16 cellular contexts compared by ENCODE assay signal in genomic region chr5:39623291-39623865, GRCh38.
A peak's percentile ranks its signal among the peaks of the same experiment; 100 is the strongest.
DNase-seq lines count a peak whose midpoint lies in the region; ATAC-seq and TF ChIP-seq lines count a peak whose summit lies in the region.
"Had no signal": no experiment of that assay in that cellular context is flagged by ENCODE, and none has a peak within 500 bp of the region (broad histone marks: within the 10 kb centered on the region; RNA-seq: fewer than 3 reads in every experiment).

No MANE protein-coding gene starts in this region.

- no peaks in the 10 kb centered on the region for H3K9me2 ChIP-seq in hepatocyte (replicated peaks; ENCODE audit: insufficient read depth)

- H3K4me1 ChIP-seq in hepatocyte (ENCODE audit: insufficient read depth) (peaks cover 13% of the 10 kb centered on the region), smooth muscle cell (ENCODE audit: low read depth) (no peaks in the 10 kb centered on the region)
- H3K4me1 ChIP-seq: HAP-1, SJSA1 had no signal

- H4K20me1 ChIP-seq in hepatocyte (ENCODE audit: insufficient read depth, poor library complexity, severe bottlenecking): no peaks in the 10 kb centered on the region
- no peaks in the 10 kb centered on the region for H4K20me1 ChIP-seq in smooth muscle cell (ENCODE audit: low read depth)

- H3K27me3 Mint-ChIP-seq in activated CD4-positive, alpha-beta T cell treated with anti-CD3 and anti-CD28 coated beads, Interleukin-2, amount 10 ng/mL, durations not matched to agents 24 days and 14 days: peaks cover 6% of the 10 kb centered on the region

- no peaks in the 10 kb centered on the region for H3F3A ChIP-seq in smooth muscle cell (ENCODE audit: low read depth)

- no peak overlapping the region for H3K4me2 ChIP-seq in hepatocyte
- no peak overlapping the region for H3K4me2 ChIP-seq in smooth muscle cell

- DNase-seq in amniotic epithelial cell (ENCODE audit: low read depth) (peak; percentile 27), hepatocyte (ENCODE audit: low spot score) (no peak), smooth muscle cell (lab: John Stamatoyannopoulos, UW; ENCODE audit: unreplicated experiment) (no peak), SHP77 treated with DMSO at 0.1 percent for 48 hours (lab: John Stamatoyannopoulos, UW) (no peak), NOMO-1 (lab: John Stamatoyannopoulos, UW; ENCODE audit: unreplicated experiment in 2 of 2) (no peak)
- no peak for DNase-seq in activated CD4-positive, alpha-beta T cell treated with anti-CD3 and anti-CD28 coated beads, Interleukin-2, amount 10 ng/mL, durations not matched to agents 24 days and 14 days
- DNase-seq: C1 segment of cervical spinal cord, IMR-90, NCI-H1436 treated with DMSO at 0.1 percent for 48 hours, NCI-H2081, NCI-H510A treated with DMSO at 0.1 percent for 48 hours had no signal

- TF ChIP-seq CTCF in hepatocyte (IDR thresholded peaks at IDR 0.05; ENCODE audit: poor library complexity): no peak
- TF ChIP-seq CTCF in smooth muscle cell (IDR thresholded peaks at IDR 0.05; ENCODE audit: borderline replicate concordance, insufficient read depth, poor library complexity, severe bottlenecking): no peak

- H3K27ac ChIP-seq in hepatocyte: peak overlapping the region; percentile 92
- H3K27ac ChIP-seq in smooth muscle cell (ENCODE audit: low read depth): peak overlapping the region; percentile 88
- H3K27ac ChIP-seq: RWPE1, SJSA1 had no signal

- H3K4me1 Mint-ChIP-seq in activated CD4-positive, alpha-beta T cell treated with anti-CD3 and anti-CD28 coated beads, Interleukin-2, amount 10 ng/mL, durations not matched to agents 24 days and 14 days: no peaks in the 10 kb centered on the region

- H3K27me3 ChIP-seq in hepatocyte (no peaks in the 10 kb centered on the region), smooth muscle cell (ENCODE audit: low read depth) (no peaks in the 10 kb centered on the region)
- H3K27me3 ChIP-seq: SJSA1 had no signal

- 93% methylated on average over 5 of the region's 5 CpGs for WGBS in hepatocyte (ENCODE audit: low lambda C conversion rate, missing lambda C conversion rate)
- WGBS in smooth muscle cell (ENCODE audit: low lambda C conversion rate): 85% methylated on average over 5 of the region's 5 CpGs

- H3K4me3 Mint-ChIP-seq in activated CD4-positive, alpha-beta T cell treated with anti-CD3 and anti-CD28 coated beads, Interleukin-2, amount 10 ng/mL, durations not matched to agents 24 days and 14 days: no peak overlapping the region

- no peak overlapping the region for H3K27ac Mint-ChIP-seq in activated CD4-positive, alpha-beta T cell treated with anti-CD3 and anti-CD28 coated beads, Interleukin-2, amount 10 ng/mL, durations not matched to agents 24 days and 14 days

- ATAC-seq in GM19463 (IDR thresholded peaks at IDR 0.05; ENCODE audit: unreplicated experiment) (peak; percentile 43), GM21619 (IDR thresholded peaks at IDR 0.05; ENCODE audit: unreplicated experiment) (no peak)

- intact Hi-C loops in activated CD4-positive, alpha-beta T cell treated with anti-CD3 and anti-CD28 coated beads, Interleukin-2, amount 10 ng/mL, durations not matched to agents 24 days and 14 days (cut with micrococcal nuclease): no loop called here

- H3K9me3 Mint-ChIP-seq in activated CD4-positive, alpha-beta T cell treated with anti-CD3 and anti-CD28 coated beads, Interleukin-2, amount 10 ng/mL, durations not matched to agents 24 days and 14 days: no peaks in the 10 kb centered on the region

- no peaks in the 10 kb centered on the region for H3K79me2 ChIP-seq in hepatocyte
- no peaks in the 10 kb centered on the region for H3K79me2 ChIP-seq in smooth muscle cell (ENCODE audit: low read depth)

- no peaks in the 10 kb centered on the region for H3K36me3 Mint-ChIP-seq in activated CD4-positive, alpha-beta T cell treated with anti-CD3 and anti-CD28 coated beads, Interleukin-2, amount 10 ng/mL, durations not matched to agents 24 days and 14 days (ENCODE audit: low read depth)

- H3K4me3 ChIP-seq in hepatocyte (no peak overlapping the region), smooth muscle cell (no peak overlapping the region)
- H3K4me3 ChIP-seq: HAP-1, SJSA1 had no signal

- H3K9me3 ChIP-seq in hepatocyte (ENCODE audit: low read depth) (no peaks in the 10 kb centered on the region), smooth muscle cell (replicated peaks; ENCODE audit: low read depth) (no peaks in the 10 kb centered on the region)
- H3K9me3 ChIP-seq: HAP-1, SJSA1 had no signal

- no peaks in the 10 kb centered on the region for H3K36me3 ChIP-seq in hepatocyte (replicated peaks; ENCODE audit: insufficient read depth, low read depth)
- no peaks in the 10 kb centered on the region for H3K36me3 ChIP-seq in smooth muscle cell (ENCODE audit: low read depth)
- H3K36me3 ChIP-seq: HAP-1, SJSA1 had no signal

- no peak overlapping the region for H2AFZ ChIP-seq in hepatocyte
- no peak overlapping the region for H2AFZ ChIP-seq in smooth muscle cell (ENCODE audit: low read depth)

- H3K9ac ChIP-seq in smooth muscle cell (ENCODE audit: low read depth): no peak overlapping the region
